In the genomic region with DNA sequence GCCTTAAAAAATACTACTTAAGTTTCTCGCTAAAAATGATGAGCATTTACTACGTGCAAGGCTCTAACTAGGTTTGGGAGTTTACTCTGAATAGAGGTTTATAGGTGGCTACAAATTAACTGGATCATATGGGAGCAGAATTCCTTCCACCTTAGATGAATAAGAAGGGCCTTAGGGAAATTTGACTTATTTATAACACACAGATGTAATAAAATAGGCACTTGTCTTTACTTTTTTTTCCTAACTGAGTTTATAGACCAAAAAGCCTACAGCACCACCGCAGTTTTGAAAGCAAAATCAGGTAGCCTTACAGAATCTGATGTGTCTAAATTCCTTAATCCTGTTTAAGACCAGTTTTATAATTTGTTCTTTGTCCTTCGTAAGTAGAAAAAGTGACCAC, we compare ENCODE assay signal across 30 cellular contexts. TPM values are rescaled to one million over a fixed set of nuclear protein-coding genes. Genes with fewer than 3 reads are reported as not detected.
DNase-seq lines count a peak whose midpoint lies in the region; ATAC-seq and TF ChIP-seq lines count a peak whose summit lies in the region.
"Had no signal": no experiment of that assay in that cellular context is flagged by ENCODE, and none has a peak within 500 bp of the region (broad histone marks: within the 10 kb centered on the region; RNA-seq: fewer than 3 reads in every experiment).

No MANE protein-coding gene starts in this region.

- no peak overlapping the region for H2BK120ac ChIP-seq in mesenchymal stem cell (ENCODE audit: low read depth, low read length)

- H3K4me3 ChIP-seq in Loucy (ENCODE audit: low read length, poor library complexity, severe bottlenecking) = peak overlapping the region; percentile 24
- H3K4me3 ChIP-seq in esophagus muscularis mucosa = no peak overlapping the region
- no peak overlapping the region for H3K4me3 ChIP-seq in tibial artery
- H3K4me3 ChIP-seq in mesenchymal stem cell (ENCODE audit: insufficient read depth in 1 of 2, low read depth in 1 of 2, low read length in 2 of 2) = no peak overlapping the region
- H3K4me3 ChIP-seq: GM23248, lung, ovary, stomach, transverse colon had no signal

- ATAC-seq in activated T-cell treated with anti-CD3 and anti-CD28 coated beads, Interleukin-2, amount 50 U/mL, for 72 hours (replicated peaks in 1 of 2) = no peak
- ATAC-seq: T-cell, WTC11 had no signal

- TF ChIP-seq EP300 in esophagus muscularis mucosa (IDR thresholded peaks at IDR 0.05) = no peak

- peak overlapping the region; percentile 5 for H3K27ac Mint-ChIP-seq in activated T-cell treated with anti-CD3 and anti-CD28 coated beads, Interleukin-2, amount 50 U/mL, for 72 hours
- H3K27ac Mint-ChIP-seq: activated T-helper 1 cell treated with anti-CD3 and anti-CD28 coated beads, Interleukin-12 subunit alpha, Interleukin-12 subunit beta, Interleukin-2, Interleukin-4 antibody, amounts not matched to agents 30 ng/mL and 10 ng/mL and 1 ng/mL, durations not matched to agents 14 hours and 24 hours and 36 hours had no signal

- WGBS in esophagus muscularis mucosa = 77% methylated on average over 4 of the region's 4 CpGs
- 100% methylated on average over 1 of the region's 4 CpGs for WGBS in mesenchymal stem cell

- peaks cover 2% of the 10 kb centered on the region for H3K79me1 ChIP-seq in mesenchymal stem cell (replicated peaks; ENCODE audit: low read length, poor library complexity, severe bottlenecking)

- peaks cover 88% of the 10 kb centered on the region for H3K4me1 Mint-ChIP-seq in activated T-cell treated with anti-CD3 and anti-CD28 coated beads, Interleukin-2, amount 50 U/mL, for 72 hours (ENCODE audit: low read depth)

- H3K9me3 ChIP-seq in Loucy (ENCODE audit: insufficient read depth, low read depth, low read length) (no peaks in the 10 kb centered on the region), esophagus muscularis mucosa (no peaks in the 10 kb centered on the region), tibial artery (no peaks in the 10 kb centered on the region), mesenchymal stem cell (ENCODE audit: control insufficient read depth, low read length) (no peaks in the 10 kb centered on the region)
- H3K9me3 ChIP-seq: ovary, stomach, transverse colon had no signal

- H2BK5ac ChIP-seq in mesenchymal stem cell (ENCODE audit: low read depth, low read length, poor library complexity, severe bottlenecking) = no peak overlapping the region

- peaks cover 0 to 13% of the 10 kb centered on the region in 2 donors for H3K36me3 Mint-ChIP-seq in activated T-cell treated with anti-CD3 and anti-CD28 coated beads, Interleukin-2, amount 50 U/mL, for 72 hours (ENCODE audit: insufficient read depth in 2 of 2)

- no peak overlapping the region for H2AK5ac ChIP-seq in mesenchymal stem cell (ENCODE audit: low read length, severe bottlenecking)

- H3K4me1 ChIP-seq in Loucy (ENCODE audit: insufficient read depth, low read length, poor library complexity, severe bottlenecking) (peaks cover 55% of the 10 kb centered on the region), esophagus muscularis mucosa (peaks cover 28 to 68% (median 59%) of the 10 kb centered on the region in 4 donors), tibial artery (peaks cover 0 to 88% (median 15%) of the 10 kb centered on the region in 4 donors), mesenchymal stem cell (ENCODE audit: control insufficient read depth, insufficient read depth, low read depth, low read length) (peaks cover 5% of the 10 kb centered on the region)

- H3F3A ChIP-seq in Loucy (ENCODE audit: low read depth) = no peaks in the 10 kb centered on the region

- no peak overlapping the region for H4K91ac ChIP-seq in mesenchymal stem cell (ENCODE audit: low read length)

- no peak overlapping the region for H3K18ac ChIP-seq in mesenchymal stem cell (ENCODE audit: low read depth in 1 of 2, low read length in 2 of 2)

- H3K27me3 Mint-ChIP-seq in activated T-cell treated with anti-CD3 and anti-CD28 coated beads, Interleukin-2, amount 50 U/mL, for 72 hours (ENCODE audit: low read depth) = no peaks in the 10 kb centered on the region
- H3K27me3 Mint-ChIP-seq: T-cell had no signal

- no peak for DNase-seq in activated T-cell treated with anti-CD3 and anti-CD28 coated beads, Interleukin-2, amount 50 U/mL, for 72 hours
- no peak for DNase-seq in activated T-cell treated with anti-CD3 and anti-CD28 coated beads, Interleukin-2, amount 50 U/mL, for 48 hours
- DNase-seq in esophagus muscularis mucosa (ENCODE audit: extremely low spot score) (no peak), tibial artery (no peak), middle frontal gyrus (ENCODE audit: extremely low spot score, low spot score) (no peak), mesenchymal stem cell (no peak)
- no peak for DNase-seq in stimulated activated CD4-positive, alpha-beta T cell treated with anti-CD3 and anti-CD28 coated beads, Interleukin-2, amount 100 ng/mL, for 48 hours
- DNase-seq: 8988T; activated CD4-positive, alpha-beta T cell treated with anti-CD3 and anti-CD28 coated beads, Interleukin-2, amount 50 U/mL, for 1 hour; amniotic stem cell; GM23248; hippocampal formation; NCI-H1048; NCI-H1694; NCI-H446; NCI-H748 treated with DMSO at 0.1 percent for 48 hours; ovary; stimulated activated CD4-positive, alpha-beta T cell treated with anti-CD3 and anti-CD28 coated beads, Interleukin-1b, Interleukin-23, amount 100 ng/mL, for 48 hours; stimulated activated CD8-positive, alpha-beta memory T cell treated with anti-CD3 and anti-CD28 coated beads, Interleukin-4, amount 100 ng/mL, for 48 hours; stomach; T-cell; transverse colon had no signal

- H3K9me2 ChIP-seq in Loucy (replicated peaks; ENCODE audit: low read depth, low read length) = no peaks in the 10 kb centered on the region

- TF ChIP-seq CTCF in Loucy (conservative IDR thresholded peaks at IDR 0.05; ENCODE audit: low read length) (no peak), esophagus muscularis mucosa (IDR thresholded peaks at IDR 0.05) (no peak), tibial artery (IDR thresholded peaks at IDR 0.05) (no peak)

- no peak for TF ChIP-seq POLR2A in esophagus muscularis mucosa (IDR thresholded peaks at IDR 0.05; ENCODE audit: low read depth)

- H3K23ac ChIP-seq in mesenchymal stem cell (ENCODE audit: low read length in 2 of 2) = no peak overlapping the region

- no peak overlapping the region for H2BK12ac ChIP-seq in mesenchymal stem cell (ENCODE audit: low read length in 2 of 2)

- H3K36me3 ChIP-seq in Loucy (ENCODE audit: insufficient read depth, low read length) = peaks cover 8% of the 10 kb centered on the region; the same call in 1 of the 2 replicates
- H3K36me3 ChIP-seq in esophagus muscularis mucosa = no peaks in the 10 kb centered on the region
- no peaks in the 10 kb centered on the region for H3K36me3 ChIP-seq in tibial artery
- H3K36me3 ChIP-seq in mesenchymal stem cell (ENCODE audit: control insufficient read depth in 1 of 2, insufficient read depth in 2 of 2, low read depth in 1 of 2, low read length in 2 of 2) = peaks cover 0 to 7% of the 10 kb centered on the region in 2 experiments
- H3K36me3 ChIP-seq: brain microvascular endothelial cell, ovary, stomach, transverse colon had no signal

- H3K27ac ChIP-seq in esophagus muscularis mucosa (replicated peaks in 1 of 4) (peak overlapping the region in 3 of 4 donors; percentile 9 to 55 (median 28)), tibial artery (peak overlapping the region; percentile 51 to 52), mesenchymal stem cell (ENCODE audit: low read length, poor library complexity, severe bottlenecking) (no peak overlapping the region)
- H3K27ac ChIP-seq: brain microvascular endothelial cell, C4-2B, GM23248, ovary, stomach had no signal

- no peak overlapping the region for H3K14ac ChIP-seq in mesenchymal stem cell (ENCODE audit: low read length in 2 of 2)

- peaks cover 97% of the 10 kb centered on the region for H4K20me1 ChIP-seq in Loucy (ENCODE audit: insufficient read depth, low read length, poor library complexity, severe bottlenecking)

- no peak overlapping the region for H3K4ac ChIP-seq in mesenchymal stem cell (ENCODE audit: low read depth in 1 of 2, low read length in 2 of 2)

- no peaks in the 10 kb centered on the region for H3K9me3 Mint-ChIP-seq in activated T-cell treated with anti-CD3 and anti-CD28 coated beads, Interleukin-2, amount 50 U/mL, for 72 hours
- H3K9me3 Mint-ChIP-seq: activated naive CD4-positive, alpha-beta T cell treated with anti-CD3 and anti-CD28 coated beads for 36 hours; activated T-helper 1 cell treated with anti-CD3 and anti-CD28 coated beads, Interleukin-12 subunit alpha, Interleukin-12 subunit beta, Interleukin-2, Interleukin-4 antibody, amounts not matched to agents 30 ng/mL and 10 ng/mL and 1 ng/mL, durations not matched to agents 14 hours and 24 hours and 36 hours; neural crest cell; T-cell; WTC11 had no signal

- H2AFZ ChIP-seq in Loucy (ENCODE audit: low read length) = no peak overlapping the region
- H2AFZ ChIP-seq in mesenchymal stem cell (ENCODE audit: low read depth, low read length) = no peak overlapping the region
- H2AFZ ChIP-seq: GM23248 had no signal

- H3K9ac ChIP-seq in Loucy (ENCODE audit: low read depth, low read length, poor library complexity, severe bottlenecking) (no peak overlapping the region), mesenchymal stem cell (ENCODE audit: low read length) (no peak overlapping the region)
- H3K9ac ChIP-seq: GM23248 had no signal

- peaks cover 100% of the 10 kb centered on the region for H3K79me2 ChIP-seq in Loucy (ENCODE audit: insufficient read depth, low read length)

- no peak overlapping the region for H3K4me3 Mint-ChIP-seq in activated T-cell treated with anti-CD3 and anti-CD28 coated beads, Interleukin-2, amount 50 U/mL, for 72 hours
- H3K4me3 Mint-ChIP-seq: activated naive CD4-positive, alpha-beta T cell treated with anti-CD3 and anti-CD28 coated beads for 36 hours; activated T-helper 1 cell treated with anti-CD3 and anti-CD28 coated beads, Interleukin-12 subunit alpha, Interleukin-12 subunit beta, Interleukin-2, Interleukin-4 antibody, amounts not matched to agents 30 ng/mL and 10 ng/mL and 1 ng/mL, durations not matched to agents 14 hours and 24 hours and 36 hours; neural crest cell; T-cell; WTC11 had no signal

- H4K8ac ChIP-seq in mesenchymal stem cell (ENCODE audit: low read length) = no peak overlapping the region

- intact Hi-C loops in esophagus muscularis mucosa (cut with DNase I) (no loop called here), tibial artery (cut with DNase I; ENCODE audit: low total_unique reads) (no loop called here)

- no peak overlapping the region for H2BK15ac ChIP-seq in mesenchymal stem cell (ENCODE audit: low read depth, poor library complexity, severe bottlenecking)

- peak overlapping the region; percentile 74 for H3K4me2 ChIP-seq in Loucy (ENCODE audit: low read depth, low read length, poor library complexity, severe bottlenecking)
- H3K4me2 ChIP-seq in mesenchymal stem cell (ENCODE audit: low read length, poor library complexity, severe bottlenecking) = no peak overlapping the region

- H3K27me3 ChIP-seq in Loucy (ENCODE audit: insufficient read depth, low read length, poor library complexity, severe bottlenecking) (no peaks in the 10 kb centered on the region), esophagus muscularis mucosa (no peaks in the 10 kb centered on the region), tibial artery (no peaks in the 10 kb centered on the region), mesenchymal stem cell (ENCODE audit: control insufficient read depth in 1 of 2, insufficient read depth in 1 of 2, low read length in 2 of 2) (no peaks in the 10 kb centered on the region)
- H3K27me3 ChIP-seq: brain microvascular endothelial cell, ovary, stomach, transverse colon had no signal

RNA-seq across cellular contexts. Expression of a gene that starts 10.5 kb away (rescaled TPM):
- 10 to 100 TPM; 59.4 to 64.5 TPM for total RNA-seq in activated T-cell treated with anti-CD3 and anti-CD28 coated beads, Interleukin-2, amount 50 U/mL, for 72 hours
- 10 to 100 TPM; 31.8 to 48.9 (median 37.1) TPM for total RNA-seq in esophagus muscularis mucosa
- 30.7 TPM for polyA plus RNA-seq in mesenchymal stem cell (2013, experiment 1 of 2)
- 32.7 TPM for polyA plus RNA-seq in mesenchymal stem cell (2013, experiment 2 of 2)
